Comparison of ENCODE assay signal across 17 cellular contexts in the genomic region with DNA sequence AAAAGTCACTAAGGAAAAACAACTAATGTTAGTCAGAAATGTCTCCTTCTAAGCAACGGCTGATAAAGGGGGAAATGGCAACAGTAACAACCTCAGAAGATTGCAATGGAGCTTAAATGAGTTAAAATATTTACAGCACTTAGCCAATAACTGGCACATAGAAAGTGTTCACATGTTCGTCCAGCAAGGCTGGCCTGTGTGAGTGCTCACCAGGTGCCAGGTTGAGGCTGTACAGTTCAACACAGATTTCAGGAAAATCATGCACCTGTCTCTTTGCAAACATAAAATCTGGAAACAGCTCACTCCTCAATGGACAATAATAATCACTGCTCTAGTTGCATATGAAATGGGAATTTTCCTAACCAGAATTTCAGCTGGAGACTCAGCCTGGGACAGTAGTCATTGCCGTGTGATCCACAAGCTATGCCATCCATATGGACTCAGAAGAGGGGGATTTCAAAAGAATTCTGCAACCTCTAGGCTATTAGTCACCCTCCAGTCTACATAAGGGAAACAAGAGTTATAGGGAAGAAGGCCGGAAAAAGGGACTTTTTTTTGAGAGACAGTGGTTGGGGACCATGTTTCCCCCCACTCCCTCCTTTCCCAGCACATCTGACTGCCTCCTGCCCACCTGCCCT.
A peak's percentile ranks its signal among the peaks of the same experiment; 100 is the strongest.
DNase-seq lines count a peak whose midpoint lies in the region; ATAC-seq lines count a peak whose summit lies in the region.
"Had no signal": no experiment of that assay in that cellular context is flagged by ENCODE, and none has a peak within 500 bp of the region (broad histone marks: within the 10 kb centered on the region; RNA-seq: fewer than 3 reads in every experiment).

No MANE protein-coding gene starts in this region.

- no peaks in the 10 kb centered on the region for H3K79me1 ChIP-seq in mesenchymal stem cell (replicated peaks; ENCODE audit: low read length, poor library complexity, severe bottlenecking)

- H3K23ac ChIP-seq in mesenchymal stem cell (ENCODE audit: low read length in 2 of 2): no peak overlapping the region

- no peak overlapping the region for H3K9ac ChIP-seq in mesenchymal stem cell (ENCODE audit: low read length)
- H3K9ac ChIP-seq: SK-N-SH had no signal

- no peak overlapping the region for H3K14ac ChIP-seq in mesenchymal stem cell (ENCODE audit: low read length in 2 of 2)

- H3K4ac ChIP-seq in mesenchymal stem cell (ENCODE audit: low read depth in 1 of 2, low read length in 2 of 2): no peak overlapping the region

- H2AK5ac ChIP-seq in mesenchymal stem cell (ENCODE audit: low read length, severe bottlenecking): no peak overlapping the region

- H3K27me3 ChIP-seq in mesenchymal stem cell (ENCODE audit: control insufficient read depth in 1 of 2, insufficient read depth in 1 of 2, low read length in 2 of 2): no peaks in the 10 kb centered on the region

- H2BK5ac ChIP-seq in mesenchymal stem cell (ENCODE audit: low read depth, low read length, poor library complexity, severe bottlenecking): no peak overlapping the region

- H4K8ac ChIP-seq in mesenchymal stem cell (ENCODE audit: low read length): no peak overlapping the region

- H4K91ac ChIP-seq in mesenchymal stem cell (ENCODE audit: low read length): no peak overlapping the region

- WGBS in mesenchymal stem cell: 60% methylated on average over 4 of the region's 4 CpGs

- H3K4me1 ChIP-seq in mesenchymal stem cell (ENCODE audit: control insufficient read depth, insufficient read depth, low read depth, low read length): peaks cover 6% of the 10 kb centered on the region

- no peak overlapping the region for H2AFZ ChIP-seq in mesenchymal stem cell (ENCODE audit: low read depth, low read length)

- H3K27ac ChIP-seq in mesenchymal stem cell (ENCODE audit: low read length, poor library complexity, severe bottlenecking): no peak overlapping the region

- H3K4me3 ChIP-seq in mesenchymal stem cell (ENCODE audit: insufficient read depth in 1 of 2, low read depth in 1 of 2, low read length in 2 of 2): no peak overlapping the region

- peak; percentile 69 for DNase-seq in NCI-H748 (lab: John Stamatoyannopoulos, UW; ENCODE audit: unreplicated experiment)
- no peak for DNase-seq in NCI-H748 treated with DMSO at 0.1 percent for 48 hours (lab: John Stamatoyannopoulos, UW)
- peak; percentile 45 for DNase-seq in HS-5 (ENCODE audit: low read depth)
- peak; percentile 24 for DNase-seq in amniotic epithelial cell (ENCODE audit: low read depth)
- peak; percentile 48 for DNase-seq in mesenchymal stem cell
- no peak for DNase-seq in NOMO-1 treated with dmso at 0.1 percent for 144 hours (lab: John Stamatoyannopoulos, UW; ENCODE audit: unreplicated experiment)
- DNase-seq in ACHN: no peak
- DNase-seq: CD4-positive, alpha-beta T cell; DMS153; NCI-H1436 treated with DMSO at 0.1 percent for 48 hours; NCI-H2107; NCI-H345; NCI-H526; OCI-M1; SHP77 treated with DMSO at 0.1 percent for 48 hours; SK-N-SH had no signal

- H3K36me3 ChIP-seq in mesenchymal stem cell (ENCODE audit: control insufficient read depth in 1 of 2, insufficient read depth in 2 of 2, low read depth in 1 of 2, low read length in 2 of 2): no peaks in the 10 kb centered on the region

- H3K18ac ChIP-seq in mesenchymal stem cell (ENCODE audit: low read depth in 1 of 2, low read length in 2 of 2): no peak overlapping the region

- no peak overlapping the region for H2BK120ac ChIP-seq in mesenchymal stem cell (ENCODE audit: low read depth, low read length)

- no peak overlapping the region for H2BK15ac ChIP-seq in mesenchymal stem cell (ENCODE audit: low read depth, poor library complexity, severe bottlenecking)

- H3K4me2 ChIP-seq in mesenchymal stem cell (ENCODE audit: low read length, poor library complexity, severe bottlenecking): no peak overlapping the region
- H3K4me2 ChIP-seq: SK-N-SH had no signal

- ATAC-seq in HG03135 (IDR thresholded peaks at IDR 0.05; ENCODE audit: unreplicated experiment): no peak

- in situ Hi-C loops in ACHN (cut with HindIII; ENCODE audit: low pct_ligation_motif_present, low pct_unique_long_range_greater_than_20kb, low sequenced_read_pairs): no loop called here

- H2BK12ac ChIP-seq in mesenchymal stem cell (ENCODE audit: low read length in 2 of 2): no peak overlapping the region

- H3K9me3 ChIP-seq in mesenchymal stem cell (ENCODE audit: control insufficient read depth, low read length): no peaks in the 10 kb centered on the region
- H3K9me3 ChIP-seq: SK-N-SH had no signal

Comparison
In these comparisons a context has a peak if more than half of its experiments do, and no peak if none do; other contexts are left out.
1. DNase-seq: peak in NCI-H748 (single experiment), HS-5 (single experiment), amniotic epithelial cell (single experiment) and mesenchymal stem cell (single experiment); none in NCI-H748 treated with DMSO at 0.1 percent for 48 hours (single experiment), NOMO-1 treated with dmso at 0.1 percent for 144 hours (single experiment) and ACHN (single experiment).